26 cellular contexts compared by ENCODE assay signal in genomic region chr18:60865801-60866200, GRCh38.
"Had no signal": no experiment of that assay in that cellular context is flagged by ENCODE, and none has a peak within 500 bp of the region (broad histone marks: within the 10 kb centered on the region; RNA-seq: fewer than 3 reads in every experiment).

No MANE protein-coding gene starts in this region.

- H3K27ac Mint-ChIP-seq: activated CD4-positive, alpha-beta memory T cell treated with anti-CD3 and anti-CD28 coated beads for 36 hours; activated CD4-positive, alpha-beta T cell treated with anti-CD3 and anti-CD28 coated beads, Interleukin-2, amount 10 ng/mL, durations not matched to agents 7 days and 5 days; activated naive CD4-positive, alpha-beta T cell treated with anti-CD3 and anti-CD28 coated beads, Interleukin-2, amount 10 ng/mL, durations not matched to agents 7 days and 5 days; activated naive CD8-positive, alpha-beta T cell treated with anti-CD3 and anti-CD28 coated beads for 36 hours; activated T-helper 17 cell treated with anti-CD3 and anti-CD28 coated beads, Interleukin-2, amount 50 U/mL, for 72 hours; T-cell had no signal

- H3K4me1 Mint-ChIP-seq: activated CD4-positive, alpha-beta T cell treated with anti-CD3 and anti-CD28 coated beads, Interleukin-2, amount 10 ng/mL, durations not matched to agents 7 days and 5 days; activated naive CD4-positive, alpha-beta T cell treated with anti-CD3 and anti-CD28 coated beads, Interleukin-2, amount 10 ng/mL, durations not matched to agents 7 days and 5 days; activated naive CD8-positive, alpha-beta T cell treated with anti-CD3 and anti-CD28 coated beads for 36 hours; activated T-helper 17 cell treated with anti-CD3 and anti-CD28 coated beads, Interleukin-2, amount 50 U/mL, for 72 hours; T-cell had no signal

- H3K4me3 ChIP-seq: PC-9 had no signal

- H3K4me3 Mint-ChIP-seq: activated CD4-positive, alpha-beta memory T cell treated with anti-CD3 and anti-CD28 coated beads for 36 hours; activated CD4-positive, alpha-beta T cell treated with anti-CD3 and anti-CD28 coated beads, Interleukin-2, amount 10 ng/mL, durations not matched to agents 7 days and 5 days; activated naive CD4-positive, alpha-beta T cell treated with anti-CD3 and anti-CD28 coated beads, Interleukin-2, amount 10 ng/mL, durations not matched to agents 7 days and 5 days; activated naive CD8-positive, alpha-beta T cell treated with anti-CD3 and anti-CD28 coated beads for 36 hours; activated T-cell treated with anti-CD3 and anti-CD28 coated beads, Interleukin-2, amount 50 U/mL, for 4 hours; activated T-helper 17 cell treated with anti-CD3 and anti-CD28 coated beads, Interleukin-2, amount 50 U/mL, for 72 hours; T-cell had no signal

- H3K36me3 Mint-ChIP-seq: activated CD4-positive, alpha-beta memory T cell treated with anti-CD3 and anti-CD28 coated beads for 36 hours; activated naive CD4-positive, alpha-beta T cell treated with anti-CD3 and anti-CD28 coated beads, Interleukin-2, amount 10 ng/mL, durations not matched to agents 7 days and 5 days; activated naive CD8-positive, alpha-beta T cell treated with anti-CD3 and anti-CD28 coated beads for 36 hours; T-cell had no signal

- H3K27me3 Mint-ChIP-seq: activated CD4-positive, alpha-beta memory T cell treated with anti-CD3 and anti-CD28 coated beads for 36 hours; activated CD4-positive, alpha-beta T cell treated with anti-CD3 and anti-CD28 coated beads, Interleukin-2, amount 10 ng/mL, durations not matched to agents 7 days and 5 days; activated naive CD4-positive, alpha-beta T cell treated with anti-CD3 and anti-CD28 coated beads, Interleukin-2, amount 10 ng/mL, durations not matched to agents 7 days and 5 days; activated naive CD8-positive, alpha-beta T cell treated with anti-CD3 and anti-CD28 coated beads for 36 hours; activated T-helper 17 cell treated with anti-CD3 and anti-CD28 coated beads, Interleukin-2, amount 50 U/mL, for 72 hours; T-cell had no signal

- H3K9me3 Mint-ChIP-seq: activated CD4-positive, alpha-beta T cell treated with anti-CD3 and anti-CD28 coated beads, Interleukin-2, amount 10 ng/mL, durations not matched to agents 7 days and 5 days; activated naive CD4-positive, alpha-beta T cell treated with anti-CD3 and anti-CD28 coated beads, Interleukin-2, amount 10 ng/mL, durations not matched to agents 7 days and 5 days; activated naive CD8-positive, alpha-beta T cell treated with anti-CD3 and anti-CD28 coated beads for 36 hours; activated T-cell treated with anti-CD3 and anti-CD28 coated beads, Interleukin-2, amount 50 U/mL, for 4 hours; activated T-helper 17 cell treated with anti-CD3 and anti-CD28 coated beads, Interleukin-2, amount 50 U/mL, for 72 hours had no signal

- DNase-seq: activated CD4-positive, alpha-beta memory T cell treated with anti-CD3 and anti-CD28 coated beads for 36 hours; activated CD4-positive, alpha-beta T cell treated with anti-CD3 and anti-CD28 coated beads, Interleukin-2, amount 10 ng/mL, durations not matched to agents 7 days and 5 days; activated CD4-positive, CD25-positive, alpha-beta regulatory T cell; activated CD8-positive, alpha-beta memory T cell treated with anti-CD3 and anti-CD28 coated beads for 24 hours; activated gamma-delta T cell treated with Interleukin-2 at 50 U/mL for 16 hours; activated naive CD4-positive, alpha-beta T cell treated with anti-CD3 and anti-CD28 coated beads, Interleukin-2, amount 10 ng/mL, durations not matched to agents 7 days and 5 days; activated naive CD8-positive, alpha-beta T cell treated with anti-CD3 and anti-CD28 coated beads for 36 hours; activated T-cell treated with anti-CD3 and anti-CD28 coated beads, Interleukin-2, amount 50 U/mL, for 4 hours; brain microvascular endothelial cell; cerebellar nuclear complex; KG1; NCI-H1092 treated with DMSO at 0.1 percent for 48 hours; NCI-H1417 treated with DMSO at 0.1 percent for 48 hours; NCI-H1694; NCI-H2029; NCI-H2107; NCI-H2171 treated with DMSO at 0.1 percent for 48 hours; NCI-H345; NCI-H510A; NCI-H526 treated with DMSO at 0.1 percent for 48 hours; PC-9; SHP77 treated with DMSO at 0.1 percent for 48 hours; T-cell; T-helper 2 cell; T1000 had no signal

- ATAC-seq: activated T-cell treated with anti-CD3 and anti-CD28 coated beads, Interleukin-2, amount 50 U/mL, for 4 hours; activated T-helper 17 cell treated with anti-CD3 and anti-CD28 coated beads, Interleukin-2, amount 50 U/mL, for 72 hours; T-cell had no signal
